In genomic region chr7:2409745-2410414, GRCh38 we compare ENCODE assay signal across 9 cellular contexts. TPM values are rescaled to one million over a fixed set of nuclear protein-coding genes. Genes with fewer than 3 reads are reported as not detected.
DNase-seq lines count a peak whose midpoint lies in the region; ATAC-seq, FAIRE-seq and TF ChIP-seq lines count a peak whose summit lies in the region.
"Had no signal": no experiment of that assay in that cellular context is flagged by ENCODE, and none has a peak within 500 bp of the region (broad histone marks: within the 10 kb centered on the region; RNA-seq: fewer than 3 reads in every experiment).

No MANE protein-coding gene starts in this region.

- 74% methylated on average over 15 of the region's 15 CpGs for WGBS in liver
- 94% methylated on average over 15 of the region's 15 CpGs for WGBS in HepG2 (ENCODE audit: low lambda C conversion rate)
- WGBS in lung, 2 donors, result 32 to 43% methylated on average over 15 of the region's 15 CpGs

- TF ChIP-seq POLR2A in HepG2 (IDR thresholded peaks at IDR 0.05; ENCODE audit: insufficient read depth in 1 of 2, low read depth in 2 of 2, low read length in 2 of 2), result no peak

- H3K27me3 ChIP-seq in liver (ENCODE audit: control insufficient read depth in 4 of 4, insufficient read depth in 4 of 4, low read length in 3 of 4) (no peaks in the 10 kb centered on the region), HepG2 (ENCODE audit: control insufficient read depth in 1 of 2, insufficient read depth in 2 of 2, low read length in 2 of 2) (no peaks in the 10 kb centered on the region), lung (ENCODE audit: control insufficient read depth, insufficient read depth) (no peaks in the 10 kb centered on the region)

- no peak overlapping the region for H2AFZ ChIP-seq in HepG2 (ENCODE audit: low read length)

- H3K4me3 Mint-ChIP-seq in activated naive CD8-positive, alpha-beta T cell, result peak overlapping the region; percentile 70

- H3K27me3 Mint-ChIP-seq in activated naive CD8-positive, alpha-beta T cell, result no peaks in the 10 kb centered on the region

- peak overlapping the region; percentile 6 to 16 for H3K27ac ChIP-seq in liver (ENCODE audit: low read depth in 1 of 2, low read length in 2 of 2)
- H3K27ac ChIP-seq in HepG2 (ENCODE audit: extremely low read length, insufficient read depth, low read length), result no peak overlapping the region
- peak overlapping the region; percentile 54 to 62 for H3K27ac ChIP-seq in lung (ENCODE audit: low read depth in 1 of 2, low read length in 1 of 2)
- H3K27ac ChIP-seq in RWPE1, result no peak overlapping the region

- no peak for TF ChIP-seq EP300 in HepG2 (IDR thresholded peaks at IDR 0.05; ENCODE audit: low read depth in 2 of 2, low read length in 2 of 2)
- TF ChIP-seq EP300 in HepG2 (CRISPR knock-in tag; IDR thresholded peaks at IDR 0.05; ENCODE audit: borderline replicate concordance), result no peak

- DNase-seq in HepG2 (ENCODE audit: low spot score), result no peak
- no peak for DNase-seq in lung (ENCODE audit: low spot score)
- no peak for DNase-seq in RWPE1 (ENCODE audit: low spot score)
- DNase-seq in MV-4-11 (lab: John Stamatoyannopoulos, UW), result no peak
- DNase-seq: occipital lobe had no signal

- no TSS peak for BruUV-seq in HepG2 (replicated peaks; lab: Mats Ljungman, UMichigan)

- TF ChIP-seq CTCF in liver (IDR thresholded peaks at IDR 0.05; ENCODE audit: low read depth, low read length, missing input control), result no peak
- no peak for TF ChIP-seq CTCF in HepG2 (CRISPR knock-in tag; IDR thresholded peaks at IDR 0.05)
- TF ChIP-seq CTCF in lung (IDR thresholded peaks at IDR 0.05; ENCODE audit: control extremely low read depth, extremely low read depth), result no peak
- no peak for TF ChIP-seq CTCF in RWPE1 (conservative IDR thresholded peaks at IDR 0.05; ENCODE audit: low read depth)

- H3K9me3 ChIP-seq in liver (ENCODE audit: control insufficient read depth in 4 of 4, low read length in 3 of 4) (no peaks in the 10 kb centered on the region), HepG2 (ENCODE audit: low read length) (no peaks in the 10 kb centered on the region), lung (ENCODE audit: control insufficient read depth in 2 of 2, insufficient read depth in 1 of 2, low read length in 1 of 2) (no peaks in the 10 kb centered on the region)

- H4K20me1 ChIP-seq in HepG2 (ENCODE audit: insufficient read depth, low read length), result 0 out of 2 replicates have a peak, but pooled peaks cover 3% of the 10 kb centered on the region

- peak overlapping the region; percentile 82 for H3K27ac Mint-ChIP-seq in activated naive CD8-positive, alpha-beta T cell

- TF ChIP-seq RAD21 in liver (IDR thresholded peaks at IDR 0.05) (no peak), HepG2 (CRISPR knock-in tag; IDR thresholded peaks at IDR 0.05) (no peak)

- peaks cover 2 to 17% (median 9%) of the 10 kb centered on the region in 4 donors for H3K4me1 ChIP-seq in liver (ENCODE audit: control insufficient read depth in 4 of 4, insufficient read depth in 4 of 4, low read length in 3 of 4)
- H3K4me1 ChIP-seq in HepG2 (ENCODE audit: insufficient read depth, low read length), result peaks cover 58% of the 10 kb centered on the region
- peaks cover 3 to 18% of the 10 kb centered on the region in 2 donors for H3K4me1 ChIP-seq in lung (ENCODE audit: control insufficient read depth in 2 of 2, insufficient read depth in 2 of 2, low read length in 2 of 2)

- H3K4me1 Mint-ChIP-seq in activated naive CD8-positive, alpha-beta T cell (ENCODE audit: low read depth), result peaks cover 75% of the 10 kb centered on the region

- no peak for FAIRE-seq in HepG2 (lab: Jason Lieb, UNC)

- intact Hi-C loops in HepG2 (cut with micrococcal nuclease; ENCODE audit: unreplicated experiment), result no loop called here

- no peak overlapping the region for H3K4me2 ChIP-seq in HepG2 (ENCODE audit: low read depth, low read length)

- POLR2A ChIA-PET in HepG2 (lab: Yijun Ruan, JAX), result no interaction called here
- POLR2A ChIA-PET in RWPE1 (lab: Yijun Ruan, JAX; ENCODE audit: low non-redundant PET), result no interaction called here

- no peaks in the 10 kb centered on the region for H3K36me3 ChIP-seq in liver (ENCODE audit: control insufficient read depth in 4 of 4, insufficient read depth in 3 of 4, low read depth in 1 of 4, low read length in 3 of 4)
- H3K36me3 ChIP-seq in HepG2 (replicated peaks in 1 of 2; ENCODE audit: control insufficient read depth in 1 of 2, insufficient read depth in 2 of 2, low read length in 2 of 2), result no peaks in the 10 kb centered on the region
- no peaks in the 10 kb centered on the region for H3K36me3 ChIP-seq in lung (ENCODE audit: control insufficient read depth in 2 of 2, insufficient read depth in 2 of 2, low read length in 2 of 2)

- H3K79me2 ChIP-seq in HepG2 (ENCODE audit: insufficient read depth, low read length), result peaks cover 40% of the 10 kb centered on the region

- H3K9me3 Mint-ChIP-seq in activated naive CD8-positive, alpha-beta T cell (ENCODE audit: low read depth), result no peaks in the 10 kb centered on the region

- CTCF ChIA-PET in HepG2 (lab: Yijun Ruan, JAX; ENCODE audit: low intra/inter-chr PET ratio, low total read pairs) (no interaction called here), RWPE1 (lab: Yijun Ruan, JAX) (no interaction called here)

- H3K9ac ChIP-seq in liver (ENCODE audit: low read depth in 1 of 2, low read length in 2 of 2) (no peak overlapping the region), HepG2 (ENCODE audit: insufficient read depth, low read depth, low read length) (no peak overlapping the region)

- peaks cover 3% of the 10 kb centered on the region for H3K36me3 Mint-ChIP-seq in activated naive CD8-positive, alpha-beta T cell

- H3K4me3 ChIP-seq in liver (ENCODE audit: low read depth in 1 of 3, low read length in 3 of 3) (no peak overlapping the region), HepG2 (replicated peaks in 1 of 3; ENCODE audit: insufficient read depth in 1 of 3, low read depth in 2 of 3, low read length in 3 of 3) (no peak overlapping the region), lung (no peak overlapping the region)

- in situ Hi-C loops in HepG2 (cut with HindIII; ENCODE audit: extremely low pct_ligation_motif_present, low pct_unique_long_range_greater_than_20kb), result no loop called here

- ATAC-seq in HepG2, result no peak
- no peak for ATAC-seq in lung (ENCODE audit: insufficient read depth, low FRiP score)
- no peak for ATAC-seq in HG03521 (IDR thresholded peaks at IDR 0.05; ENCODE audit: unreplicated experiment)
- ATAC-seq in HG03469 (IDR thresholded peaks at IDR 0.05; ENCODE audit: unreplicated experiment), result no peak

RNA-seq across cellular contexts. Expression of gene CHST12, which starts 6.5 kb away (rescaled TPM):
- 1 to 10 TPM; 3.2 to 5.9 TPM for total RNA-seq in liver
- polyA plus RNA-seq in liver, result 10 to 100 TPM in 1 of 2 donors, 1 to 10 TPM in 1; 4.5 to 11.9 TPM
- total RNA-seq in HepG2 (2016; rRNA removed; fragmentation: Illumina TruSeq; extraction: Trizol), result 3.7 and 6.4 TPM in 2 replicates
- 1.4 and 1.5 TPM in 2 replicates for total RNA-seq in HepG2 (2016; cell fraction: cytosol; rRNA removed; fragmentation: Illumina TruSeq; extraction: Trizol; ENCODE audit: low read depth)
- total RNA-seq in HepG2 (2016; cell fraction: insoluble cytoplasmic fraction; rRNA removed; fragmentation: Illumina TruSeq; extraction: Trizol), result 3.5 and 6.3 TPM in 2 replicates
- total RNA-seq in HepG2 (2016; cell fraction: membrane; rRNA removed; fragmentation: Illumina TruSeq; extraction: Trizol), result 3.9 and 4.8 TPM in 2 replicates
- total RNA-seq in HepG2 (2016; cell fraction: nucleus; rRNA removed; fragmentation: Illumina TruSeq; extraction: Trizol), result 5.8 and 6.9 TPM in 2 replicates
- 15.8 and 17.0 TPM in 2 replicates for polyA plus RNA-seq in HepG2 (2011; rRNA removed)
- polyA plus RNA-seq in HepG2 (2011; cell fraction: cytosol; rRNA removed), result 14.4 and 28.9 TPM in 2 replicates
- polyA plus RNA-seq in HepG2 (2011; cell fraction: nucleus; rRNA removed), result 16.3 and 21.2 TPM in 2 replicates
- polyA plus RNA-seq in HepG2 (2012), result 8.1 and 11.8 TPM in 2 replicates
- polyA plus RNA-seq in HepG2 (2016; cell fraction: cytosol; fragmentation: Illumina TruSeq; extraction: Trizol; ENCODE audit: low read depth), result 3.3 and 4.7 TPM in 2 replicates
- polyA plus RNA-seq in HepG2 (2016; cell fraction: insoluble cytoplasmic fraction; fragmentation: Illumina TruSeq; extraction: Trizol; ENCODE audit: low read depth), result 5.7 and 8.1 TPM in 2 replicates
- polyA plus RNA-seq in HepG2 (2016; cell fraction: membrane; fragmentation: Illumina TruSeq; extraction: Trizol; ENCODE audit: low read depth), result 5.6 and 6.2 TPM in 2 replicates
- 21.2 and 23.6 TPM in 2 replicates for polyA plus RNA-seq in HepG2 (2016; cell fraction: nucleus; fragmentation: Illumina TruSeq; extraction: Trizol; ENCODE audit: insufficient read depth, low read depth)
- polyA minus RNA-seq in HepG2 (2011; rRNA and poly(A)+ RNA removed; ENCODE audit: low replicate concordance), result 12.0 and 35.8 TPM in 2 replicates
- 12.9 and 20.5 TPM in 2 replicates for polyA minus RNA-seq in HepG2 (2011; cell fraction: cytosol; rRNA and poly(A)+ RNA removed)
- 5.7 TPM in 2 replicates for polyA minus RNA-seq in HepG2 (2011; cell fraction: nucleus; rRNA and poly(A)+ RNA removed)
- 10 to 100 TPM; 17.9 to 30.9 TPM for total RNA-seq in lung
- polyA plus RNA-seq in lung, result 10 to 100 TPM; 14.7 to 15.7 TPM

RNA-seq across cellular contexts. Expression of gene EIF3B, which starts 55.3 kb away (rescaled TPM):
- 10 to 100 TPM; 63.3 to 98.8 TPM for total RNA-seq in liver
- 10 to 100 TPM; 27.4 to 58.3 TPM for polyA plus RNA-seq in liver
- 241 and 244 TPM in 2 replicates for total RNA-seq in HepG2 (2016; rRNA removed; fragmentation: Illumina TruSeq; extraction: Trizol)
- 49.6 and 52.0 TPM in 2 replicates for total RNA-seq in HepG2 (2016; cell fraction: cytosol; rRNA removed; fragmentation: Illumina TruSeq; extraction: Trizol; ENCODE audit: low read depth)
- 219 and 236 TPM in 2 replicates for total RNA-seq in HepG2 (2016; cell fraction: insoluble cytoplasmic fraction; rRNA removed; fragmentation: Illumina TruSeq; extraction: Trizol)
- 63.0 and 67.9 TPM in 2 replicates for total RNA-seq in HepG2 (2016; cell fraction: membrane; rRNA removed; fragmentation: Illumina TruSeq; extraction: Trizol)
- 134 and 151 TPM in 2 replicates for total RNA-seq in HepG2 (2016; cell fraction: nucleus; rRNA removed; fragmentation: Illumina TruSeq; extraction: Trizol)
- polyA plus RNA-seq in HepG2 (2011; rRNA removed), result 91.2 and 92.2 TPM in 2 replicates
- polyA plus RNA-seq in HepG2 (2011; cell fraction: cytosol; rRNA removed), result 70.3 and 78.7 TPM in 2 replicates
- polyA plus RNA-seq in HepG2 (2011; cell fraction: nucleus; rRNA removed), result 243 and 250 TPM in 2 replicates
- 151 and 176 TPM in 2 replicates for polyA plus RNA-seq in HepG2 (2012)
- 11.2 and 14.3 TPM in 2 replicates for polyA plus RNA-seq in HepG2 (2016; cell fraction: cytosol; fragmentation: Illumina TruSeq; extraction: Trizol; ENCODE audit: low read depth)
- polyA plus RNA-seq in HepG2 (2016; cell fraction: insoluble cytoplasmic fraction; fragmentation: Illumina TruSeq; extraction: Trizol; ENCODE audit: low read depth), result 177 and 198 TPM in 2 replicates
- 27.4 and 32.0 TPM in 2 replicates for polyA plus RNA-seq in HepG2 (2016; cell fraction: membrane; fragmentation: Illumina TruSeq; extraction: Trizol; ENCODE audit: low read depth)
- 244 and 264 TPM in 2 replicates for polyA plus RNA-seq in HepG2 (2016; cell fraction: nucleus; fragmentation: Illumina TruSeq; extraction: Trizol; ENCODE audit: insufficient read depth, low read depth)
- 152 and 244 TPM in 2 replicates for polyA minus RNA-seq in HepG2 (2011; rRNA and poly(A)+ RNA removed; ENCODE audit: low replicate concordance)
- polyA minus RNA-seq in HepG2 (2011; cell fraction: cytosol; rRNA and poly(A)+ RNA removed), result 100 and 101 TPM in 2 replicates
- polyA minus RNA-seq in HepG2 (2011; cell fraction: nucleus; rRNA and poly(A)+ RNA removed), result 124 and 130 TPM in 2 replicates
- total RNA-seq in lung, result 100 to 1,000 TPM; 102 to 133 TPM
- 10 to 100 TPM; 82.5 to 90.1 TPM for polyA plus RNA-seq in lung

Comparison
In these comparisons a context has a peak if more than half of its experiments do, and no peak if none do; other contexts are left out.
1. H3K27ac ChIP-seq: peak in liver (2 of 2) and lung (2 of 2); none in HepG2 (single experiment) and RWPE1 (single experiment).